In genomic region chr10:18164771-18165361, GRCh38 we compare ENCODE assay signal across 17 cellular contexts. TPM values are rescaled to one million over a fixed set of nuclear protein-coding genes. Genes with fewer than 3 reads are reported as not detected.
DNase-seq lines count a peak whose midpoint lies in the region; ATAC-seq, FAIRE-seq and TF ChIP-seq lines count a peak whose summit lies in the region.
"Had no signal": no experiment of that assay in that cellular context is flagged by ENCODE, and none has a peak within 500 bp of the region (broad histone marks: within the 10 kb centered on the region; RNA-seq: fewer than 3 reads in every experiment).

No MANE protein-coding gene starts in this region.

- H2AFZ ChIP-seq in astrocyte (ENCODE audit: low read depth, low read length), result no peak overlapping the region

- FAIRE-seq in astrocyte (lab: Jason Lieb, UNC), result peak; percentile 90

- H3K9me3 ChIP-seq in astrocyte (ENCODE audit: insufficient read depth, low read depth, low read length), result no peaks in the 10 kb centered on the region
- H3K9me3 ChIP-seq in skeletal muscle satellite cell (replicated peaks; ENCODE audit: low read length), result no peaks in the 10 kb centered on the region
- no peaks in the 10 kb centered on the region for H3K9me3 ChIP-seq in BE2C
- H3K9me3 ChIP-seq: HAP-1 had no signal

- no peaks in the 10 kb centered on the region for H4K20me1 ChIP-seq in astrocyte (ENCODE audit: insufficient read depth, low read length)

- H3K27me3 ChIP-seq in astrocyte (ENCODE audit: insufficient read depth, low read length) (no peaks in the 10 kb centered on the region), skeletal muscle satellite cell (ENCODE audit: control insufficient read depth, insufficient read depth, low read length) (no peaks in the 10 kb centered on the region), BE2C (no peaks in the 10 kb centered on the region)

- peak overlapping the region; percentile 31 for H3K4me3 ChIP-seq in astrocyte (ENCODE audit: insufficient read depth, low read depth, low read length)
- H3K4me3 ChIP-seq in fibroblast of villous mesenchyme (ENCODE audit: low read depth, low read length), result no peak overlapping the region
- H3K4me3 ChIP-seq in skeletal muscle satellite cell (ENCODE audit: low read length), result no peak overlapping the region
- no peak overlapping the region for H3K4me3 ChIP-seq in BE2C (ENCODE audit: low read depth, low read length)
- H3K4me3 ChIP-seq: HAP-1 had no signal

- no peaks in the 10 kb centered on the region for H3K79me2 ChIP-seq in astrocyte (ENCODE audit: insufficient read depth, low read length)

- no peaks in the 10 kb centered on the region for H3K4me1 Mint-ChIP-seq in astrocyte (ENCODE audit: low read depth, unreplicated experiment)
- H3K4me1 Mint-ChIP-seq in stimulated activated naive B cell treated with anti-CD40 and anti-IgM and Interleukin-4, amounts not matched to agents 10 μg/mL and 1 μg/mL and 100 μg/mL, for 72 hours, result no peaks in the 10 kb centered on the region
- H3K4me1 Mint-ChIP-seq: stimulated activated memory B cell treated with anti-CD40 and anti-IgM and Interleukin-4, amounts not matched to agents 10 μg/mL and 1 μg/mL and 100 μg/mL, for 72 hours had no signal

- H3K36me3 Mint-ChIP-seq in astrocyte (ENCODE audit: low read depth, unreplicated experiment), result no peaks in the 10 kb centered on the region
- H3K36me3 Mint-ChIP-seq in stimulated activated naive B cell treated with anti-CD40 and anti-IgM and Interleukin-4, amounts not matched to agents 10 μg/mL and 1 μg/mL and 100 μg/mL, for 72 hours, result no peaks in the 10 kb centered on the region
- H3K36me3 Mint-ChIP-seq: brain; stimulated activated memory B cell treated with anti-CD40 and anti-IgM and Interleukin-4, amounts not matched to agents 10 μg/mL and 1 μg/mL and 100 μg/mL, for 72 hours had no signal

- H3K4me2 ChIP-seq in astrocyte (ENCODE audit: low read length) (peak overlapping the region; percentile 73), skeletal muscle satellite cell (ENCODE audit: low read length) (peak overlapping the region; percentile 34)

- H3K27ac ChIP-seq in astrocyte (ENCODE audit: low read depth, low read length), result peak overlapping the region; percentile 77

- peak; percentile 59 for DNase-seq in GM03348 (ENCODE audit: low spot score)
- DNase-seq in astrocyte (ENCODE audit: low read depth), result peak; percentile 93
- DNase-seq in fibroblast of villous mesenchyme (ENCODE audit: low read depth), result peak; percentile 85
- DNase-seq in BE2C, result no peak
- DNase-seq in stimulated activated naive B cell treated with anti-CD40 and anti-IgM and Interleukin-4, amounts not matched to agents 10 μg/mL and 1 μg/mL and 100 μg/mL, for 72 hours, result no peak
- no peak for DNase-seq in NOMO-1 (lab: John Stamatoyannopoulos, UW; ENCODE audit: unreplicated experiment in 2 of 2)
- DNase-seq: activated CD4-positive, alpha-beta T cell treated with anti-CD3 and anti-CD28 coated beads for 1 hour; activated T-cell treated with anti-CD3 and anti-CD28 coated beads, Interleukin-2, amount 50 U/mL, for 24 hours; CD4-positive, alpha-beta T cell; NCI-H2171; stimulated activated CD4-positive, alpha-beta T cell treated with anti-CD3 and anti-CD28 coated beads, Interleukin-4, amount 100 ng/mL, for 24 hours had no signal

- no peak overlapping the region for H3K4me3 Mint-ChIP-seq in astrocyte (ENCODE audit: unreplicated experiment)
- no peak overlapping the region for H3K4me3 Mint-ChIP-seq in stimulated activated naive B cell treated with anti-CD40 and anti-IgM and Interleukin-4, amounts not matched to agents 10 μg/mL and 1 μg/mL and 100 μg/mL, for 72 hours
- H3K4me3 Mint-ChIP-seq: activated T-cell treated with anti-CD3 and anti-CD28 coated beads, Interleukin-2, amount 50 U/mL, for 24 hours; CD4-positive, alpha-beta T cell; stimulated activated memory B cell treated with anti-CD40 and anti-IgM and Interleukin-4, amounts not matched to agents 10 μg/mL and 1 μg/mL and 100 μg/mL, for 72 hours had no signal

- TF ChIP-seq CTCF in astrocyte (IDR thresholded peaks at IDR 0.05; ENCODE audit: insufficient read depth, low read depth, low read length) (no peak), fibroblast of villous mesenchyme (IDR thresholded peaks at IDR 0.05; ENCODE audit: insufficient read depth, low read depth, low read length) (no peak), BE2C (IDR thresholded peaks at IDR 0.05; ENCODE audit: low read depth, low read length) (no peak)

- H3K9me3 Mint-ChIP-seq in astrocyte (ENCODE audit: unreplicated experiment), result no peaks in the 10 kb centered on the region
- H3K9me3 Mint-ChIP-seq in stimulated activated naive B cell treated with anti-CD40 and anti-IgM and Interleukin-4, amounts not matched to agents 10 μg/mL and 1 μg/mL and 100 μg/mL, for 72 hours, result no peaks in the 10 kb centered on the region
- H3K9me3 Mint-ChIP-seq: activated T-cell treated with anti-CD3 and anti-CD28 coated beads, Interleukin-2, amount 50 U/mL, for 24 hours; brain; CD4-positive, alpha-beta T cell had no signal

- no peaks in the 10 kb centered on the region for H3K27me3 Mint-ChIP-seq in astrocyte (ENCODE audit: low read depth, unreplicated experiment)
- H3K27me3 Mint-ChIP-seq in stimulated activated naive B cell treated with anti-CD40 and anti-IgM and Interleukin-4, amounts not matched to agents 10 μg/mL and 1 μg/mL and 100 μg/mL, for 72 hours, result peaks cover 0 to 6% of the 10 kb centered on the region in 2 donors
- H3K27me3 Mint-ChIP-seq: activated T-cell treated with anti-CD3 and anti-CD28 coated beads, Interleukin-2, amount 50 U/mL, for 24 hours; brain; CD4-positive, alpha-beta T cell; stimulated activated memory B cell treated with anti-CD40 and anti-IgM and Interleukin-4, amounts not matched to agents 10 μg/mL and 1 μg/mL and 100 μg/mL, for 72 hours had no signal

- H3K9ac ChIP-seq in astrocyte (ENCODE audit: low read length) (peak overlapping the region; percentile 57), skeletal muscle satellite cell (ENCODE audit: low read depth, low read length) (peak overlapping the region; percentile 26)

- no peak for ATAC-seq in stimulated activated naive B cell treated with anti-CD40 and anti-IgM and Interleukin-4, amounts not matched to agents 10 μg/mL and 1 μg/mL and 100 μg/mL, for 72 hours (replicated peaks)
- no peak for ATAC-seq in HG02884 (IDR thresholded peaks at IDR 0.05; ENCODE audit: unreplicated experiment)
- ATAC-seq: stimulated activated memory B cell treated with anti-CD40 and anti-IgM and Interleukin-4, amounts not matched to agents 10 μg/mL and 1 μg/mL and 100 μg/mL, for 72 hours had no signal

- H3K36me3 ChIP-seq in astrocyte (ENCODE audit: insufficient read depth, low read length), result no peaks in the 10 kb centered on the region
- no peaks in the 10 kb centered on the region for H3K36me3 ChIP-seq in skeletal muscle satellite cell (ENCODE audit: insufficient read depth, low read length)
- no peaks in the 10 kb centered on the region for H3K36me3 ChIP-seq in BE2C

- H3K4me1 ChIP-seq in astrocyte (ENCODE audit: insufficient read depth, low read length) (peaks cover 17% of the 10 kb centered on the region), skeletal muscle satellite cell (ENCODE audit: control insufficient read depth, insufficient read depth, low read length) (peaks cover 21% of the 10 kb centered on the region), BE2C (no peaks in the 10 kb centered on the region)
- H3K4me1 ChIP-seq: HAP-1 had no signal

- no peak overlapping the region for H3K27ac Mint-ChIP-seq in astrocyte (ENCODE audit: unreplicated experiment)
- H3K27ac Mint-ChIP-seq in stimulated activated naive B cell treated with anti-CD40 and anti-IgM and Interleukin-4, amounts not matched to agents 10 μg/mL and 1 μg/mL and 100 μg/mL, for 72 hours, result no peak overlapping the region
- H3K27ac Mint-ChIP-seq: activated T-cell treated with anti-CD3 and anti-CD28 coated beads, Interleukin-2, amount 50 U/mL, for 24 hours; CD4-positive, alpha-beta T cell; stimulated activated memory B cell treated with anti-CD40 and anti-IgM and Interleukin-4, amounts not matched to agents 10 μg/mL and 1 μg/mL and 100 μg/mL, for 72 hours had no signal

RNA-seq across cellular contexts. Expression of gene CACNB2, which starts 24.6 kb away (rescaled TPM):
- 0.46 and 0.66 TPM in 2 replicates for total RNA-seq in astrocyte
- under 0.01 and 1.3 TPM in 2 replicates for total RNA-seq in fibroblast of villous mesenchyme
- total RNA-seq in skeletal muscle satellite cell (2012; rRNA removed), result 8.3 and 11.4 TPM in 2 replicates
- polyA plus RNA-seq in BE2C (2012; ENCODE audit: insufficient read depth, insufficient read length, low read depth), result 1.4 TPM
- total RNA-seq: epithelial cell of proximal tubule had no signal

Comparison
In these comparisons a context has a peak if more than half of its experiments do, and no peak if none do; other contexts are left out.
1. DNase-seq: peak in GM03348 (single experiment), astrocyte (single experiment) and fibroblast of villous mesenchyme (single experiment); none in BE2C (single experiment), stimulated activated naive B cell treated with anti-CD40 and anti-IgM and Interleukin-4, amounts not matched to agents 10 μg/mL and 1 μg/mL and 100 μg/mL, for 72 hours (single experiment) and NOMO-1 (0 of 2).